ENCODE assay signal across 8 cellular contexts in the genomic region with DNA sequence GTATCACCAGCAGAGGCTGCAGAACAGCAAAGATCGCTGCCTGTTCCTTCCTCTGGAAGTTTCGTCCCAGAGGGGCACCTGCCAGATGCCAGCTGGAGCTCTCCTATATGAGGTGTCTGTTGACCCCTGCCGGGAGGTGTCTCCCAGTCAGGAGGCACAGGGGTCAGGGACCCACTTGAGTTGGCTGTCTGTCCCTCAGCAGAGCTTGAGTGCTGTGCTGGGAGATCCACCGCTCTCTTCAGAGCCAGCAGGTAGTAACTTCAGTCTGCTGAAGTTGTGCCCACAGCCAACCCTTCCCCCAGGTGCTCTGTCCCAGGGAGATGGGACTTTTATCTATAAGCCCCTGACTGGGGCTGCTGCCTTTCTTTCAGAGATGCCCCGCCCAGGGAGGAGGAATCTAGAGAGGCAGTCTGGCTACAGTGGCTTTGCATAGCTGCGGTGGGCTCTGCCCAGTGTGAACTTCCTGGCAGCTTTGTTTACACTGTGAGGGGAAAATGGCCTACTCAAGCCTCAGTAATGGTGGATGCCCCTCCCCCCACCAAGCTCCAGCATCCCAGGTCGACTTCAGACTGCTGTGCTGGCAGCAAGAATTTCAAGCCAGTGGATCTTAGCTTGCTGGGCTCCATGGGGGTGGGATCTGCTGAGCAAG. TPM values are rescaled to one million over a fixed set of nuclear protein-coding genes. Genes with fewer than 3 reads are reported as not detected.
A peak's percentile ranks its signal among the peaks of the same experiment; 100 is the strongest.
DNase-seq lines count a peak whose midpoint lies in the region; ATAC-seq and TF ChIP-seq lines count a peak whose summit lies in the region.
"Not testable (repeated sequence)": the region's sequence is repeated elsewhere in the genome, so short reads cannot be mapped to it uniquely, and the experiment has no call there.

No MANE protein-coding gene starts in this region.

- H3K4me1 ChIP-seq in CD8-positive, alpha-beta memory T cell (ENCODE audit: insufficient read depth, low read length) = peaks cover 23% of the 10 kb centered on the region
- H3K4me1 ChIP-seq in MM.1S (ENCODE audit: low read length) = not testable (repeated sequence)
- peaks cover 20% of the 10 kb centered on the region for H3K4me1 ChIP-seq in left ventricle myocardium inferior

- H3K36me3 Mint-ChIP-seq in CD8-positive, alpha-beta memory T cell = peaks cover 24 to 90% (median 29%) of the 10 kb centered on the region in 3 donors
- H3K36me3 Mint-ChIP-seq in T-helper 17 cell (ENCODE audit: low read depth) (peaks cover 11% of the 10 kb centered on the region), naive B cell (peaks cover 27 to 30% of the 10 kb centered on the region in 2 donors)
- H3K36me3 Mint-ChIP-seq in stimulated activated naive B cell treated with anti-CD40 and anti-IgM and Interleukin-4, amounts not matched to agents 10 μg/mL and 1 μg/mL and 100 μg/mL, for 72 hours = peaks cover 52 to 74% of the 10 kb centered on the region in 2 donors

- POLR2A ChIA-PET in CD8-positive, alpha-beta memory T cell (lab: Charles Lee) = interaction anchor here (1.1 to 1.4 kb wide), 2 partner anchors 9 to 13 kb away, joined by 3 to 4 read pairs; no protein-coding TSS in a partner anchor

- H2AFZ ChIP-seq in MM.1S (ENCODE audit: low read length) = not testable (repeated sequence)

- not testable (repeated sequence) for H3K9me3 Mint-ChIP-seq in CD8-positive, alpha-beta memory T cell; naive B cell; stimulated activated naive B cell treated with anti-CD40 and anti-IgM and Interleukin-4, amounts not matched to agents 10 μg/mL and 1 μg/mL and 100 μg/mL, for 72 hours

- not testable (repeated sequence) for H4K20me1 ChIP-seq in MM.1S (ENCODE audit: insufficient read depth, low read length)

- H3K79me2 ChIP-seq in MM.1S (ENCODE audit: low read length) = not testable (repeated sequence)

- not testable (repeated sequence) for H3K27me3 ChIP-seq in CD8-positive, alpha-beta memory T cell (ENCODE audit: insufficient read depth, low read length, poor library complexity, severe bottlenecking); MM.1S (replicated peaks; ENCODE audit: insufficient read depth, low read length); left ventricle myocardium inferior (ENCODE audit: low read depth)

- not testable (repeated sequence) for H3K9me3 ChIP-seq in CD8-positive, alpha-beta memory T cell (ENCODE audit: low read length); MM.1S (replicated peaks; ENCODE audit: insufficient read depth, low read length); T-helper 17 cell (ENCODE audit: control insufficient read depth, low read length, poor library complexity, severe bottlenecking); left ventricle myocardium inferior (replicated peaks)

- not testable (repeated sequence) for H3K9ac ChIP-seq in MM.1S (ENCODE audit: low read length)

- CTCF ChIA-PET in CD8-positive, alpha-beta memory T cell (lab: Charles Lee) = interaction anchor here (1.0 to 1.2 kb wide), 3 partner anchors 9 to 16 kb away, joined by 3 to 4 read pairs (median 4); no protein-coding TSS in a partner anchor

- not testable (repeated sequence) for H3K27me3 Mint-ChIP-seq in CD8-positive, alpha-beta memory T cell; T-helper 17 cell; naive B cell; stimulated activated naive B cell treated with anti-CD40 and anti-IgM and Interleukin-4, amounts not matched to agents 10 μg/mL and 1 μg/mL and 100 μg/mL, for 72 hours

- not testable (repeated sequence) for H3K27ac ChIP-seq in CD8-positive, alpha-beta memory T cell (ENCODE audit: low read depth, low read length); MM.1S (ENCODE audit: low read length)
- H3K27ac ChIP-seq in left ventricle myocardium inferior (replicated peaks) = peak overlapping the region; percentile 3

- peak overlapping the region in 6 of 7 donors; percentile 12 to 76 (median 54) for H3K4me3 Mint-ChIP-seq in CD8-positive, alpha-beta memory T cell
- H3K4me3 Mint-ChIP-seq in T-helper 17 cell (peak overlapping the region; percentile 72), naive B cell (peak overlapping the region in 3 of 8 donors; percentile 12 to 63 (median 56))
- not testable (repeated sequence) for H3K4me3 Mint-ChIP-seq in stimulated activated naive B cell treated with anti-CD40 and anti-IgM and Interleukin-4, amounts not matched to agents 10 μg/mL and 1 μg/mL and 100 μg/mL, for 72 hours

- peaks cover 52 to 61% (median 59%) of the 10 kb centered on the region in 3 donors for H3K4me1 Mint-ChIP-seq in CD8-positive, alpha-beta memory T cell
- peaks cover 42% of the 10 kb centered on the region for H3K4me1 Mint-ChIP-seq in T-helper 17 cell
- H3K4me1 Mint-ChIP-seq in naive B cell = peaks cover 38 to 61% (median 55%) of the 10 kb centered on the region in 3 donors
- peaks cover 41 to 62% of the 10 kb centered on the region in 2 donors for H3K4me1 Mint-ChIP-seq in stimulated activated naive B cell treated with anti-CD40 and anti-IgM and Interleukin-4, amounts not matched to agents 10 μg/mL and 1 μg/mL and 100 μg/mL, for 72 hours

- H3K27ac Mint-ChIP-seq in CD8-positive, alpha-beta memory T cell = peak overlapping the region; percentile 74 to 96 (median 92)
- H3K27ac Mint-ChIP-seq in T-helper 17 cell (peak overlapping the region; percentile 92), naive B cell (peak overlapping the region; percentile 35 to 97 (median 76))
- H3K27ac Mint-ChIP-seq in stimulated activated naive B cell treated with anti-CD40 and anti-IgM and Interleukin-4, amounts not matched to agents 10 μg/mL and 1 μg/mL and 100 μg/mL, for 72 hours = peak overlapping the region; percentile 53

- ATAC-seq in T-helper 17 cell; naive B cell (ENCODE audit: low read depth in 2 of 2); stimulated activated naive B cell treated with anti-CD40 and anti-IgM and Interleukin-4, amounts not matched to agents 10 μg/mL and 1 μg/mL and 100 μg/mL, for 72 hours (replicated peaks): not testable (repeated sequence)

- H3F3A ChIP-seq in MM.1S (ENCODE audit: insufficient read depth, low read length) = not testable (repeated sequence)

- H3K36me3 ChIP-seq in CD8-positive, alpha-beta memory T cell (ENCODE audit: insufficient read depth, low read length) = peaks cover 22% of the 10 kb centered on the region
- H3K36me3 ChIP-seq in MM.1S (replicated peaks; ENCODE audit: insufficient read depth, low read length) = not testable (repeated sequence)
- peaks cover 86% of the 10 kb centered on the region for H3K36me3 ChIP-seq in left ventricle myocardium inferior

- DNase-seq in CD8-positive, alpha-beta memory T cell = peak in 2 of 5 donors; percentile 62 to 70
- DNase-seq in MM.1S = peak; percentile 50
- DNase-seq in T-helper 17 cell; left ventricle myocardium inferior; naive B cell; stimulated activated naive B cell treated with anti-CD40 and anti-IgM and Interleukin-4, amounts not matched to agents 10 μg/mL and 1 μg/mL and 100 μg/mL, for 72 hours: not testable (repeated sequence)
- DNase-seq in activated gamma-delta T cell treated with Interleukin-2 at 50 U/mL for 16 hours = peak; percentile 62
- DNase-seq in choroid plexus epithelial cell (ENCODE audit: low read depth) = peak; percentile 81

- intact Hi-C loops in left ventricle myocardium inferior (cut with micrococcal nuclease) = not testable (repeated sequence)

- not testable (repeated sequence) for H3K4me2 ChIP-seq in MM.1S (ENCODE audit: low read depth, low read length)

- not testable (repeated sequence) for H3K4me3 ChIP-seq in CD8-positive, alpha-beta memory T cell (ENCODE audit: low read length); MM.1S (ENCODE audit: low read length); choroid plexus epithelial cell (ENCODE audit: low read depth, low read length); left ventricle myocardium inferior

- TF ChIP-seq CTCF in MM.1S (IDR thresholded peaks at IDR 0.05; ENCODE audit: low read length); choroid plexus epithelial cell (conservative IDR thresholded peaks at IDR 0.05; ENCODE audit: low read depth, low read length); left ventricle myocardium inferior (IDR thresholded peaks at IDR 0.05; ENCODE audit: borderline replicate concordance): not testable (repeated sequence)

- H3K9me2 ChIP-seq in MM.1S (replicated peaks; ENCODE audit: insufficient read depth, low read length) = not testable (repeated sequence)

RNA-seq across cellular contexts. Expression of gene NOP14, which starts 40.6 kb away (rescaled TPM):
- 100 to 1,000 TPM; 156 to 165 TPM for total RNA-seq in CD8-positive, alpha-beta memory T cell
- polyA plus RNA-seq in CD8-positive, alpha-beta memory T cell = 26.5 TPM
- 10 to 100 TPM; 32.8 to 34.0 TPM for total RNA-seq in T-helper 17 cell
- 17.4 TPM for total RNA-seq in left ventricle myocardium inferior
- 10 to 100 TPM in 2 of 6 donors, 1 to 10 TPM in 3, under 1 TPM in 1; 0.73 to 17.7 (median 8.3) TPM for polyA plus RNA-seq in naive B cell (ENCODE audit: low read depth in 6 of 6)

RNA-seq across cellular contexts. Expression of gene GRK4, which starts 40.8 kb away (rescaled TPM):
- 1 to 10 TPM; 5.4 to 7.7 TPM for total RNA-seq in CD8-positive, alpha-beta memory T cell
- polyA plus RNA-seq in CD8-positive, alpha-beta memory T cell = 2.5 TPM
- total RNA-seq in T-helper 17 cell (1 to 10 TPM; 1.7 to 3.6 TPM), left ventricle myocardium inferior (9.0 TPM)
- polyA plus RNA-seq in naive B cell (ENCODE audit: low read depth in 6 of 6) = 1 to 10 TPM in 2 of 6 donors, under 1 TPM in 3, not detected in 1; 0.86 to 1.8 (median 0.96) TPM
